ENCODE assay signal across 14 cellular contexts in the genomic region with DNA sequence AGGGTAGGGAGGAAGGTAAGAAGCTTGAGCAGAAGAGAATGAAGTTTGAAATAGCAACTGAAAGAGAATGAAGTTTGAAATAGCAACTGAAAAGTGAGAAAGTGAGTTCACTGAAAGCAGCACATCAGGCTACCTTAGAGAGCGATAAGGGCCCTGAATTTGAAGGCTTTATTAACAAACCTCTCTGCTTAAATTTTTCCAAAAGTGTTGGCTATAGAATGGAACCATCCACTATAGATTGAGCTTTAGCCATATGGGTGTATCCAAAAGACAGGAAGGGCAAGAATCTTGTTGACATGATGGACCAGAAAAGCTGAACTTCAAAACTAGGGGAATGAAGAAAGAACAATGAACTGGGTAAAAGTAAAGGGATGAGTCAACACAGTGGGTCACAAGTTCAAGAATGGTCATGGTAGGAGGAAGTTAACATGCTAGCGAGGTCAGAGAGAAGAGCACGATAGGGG.
A peak's percentile ranks its signal among the peaks of the same experiment; 100 is the strongest.
DNase-seq lines count a peak whose midpoint lies in the region; ATAC-seq and FAIRE-seq lines count a peak whose summit lies in the region.
"Had no signal": no experiment of that assay in that cellular context is flagged by ENCODE, and none has a peak within 500 bp of the region (broad histone marks: within the 10 kb centered on the region; RNA-seq: fewer than 3 reads in every experiment).

No MANE protein-coding gene starts in this region.

- peak; percentile 59 for FAIRE-seq in GM18507 (lab: Jason Lieb, UNC)

- ATAC-seq in GM21360 (IDR thresholded peaks at IDR 0.05; ENCODE audit: unreplicated experiment) = peak; percentile 87
- ATAC-seq in HG02938 (IDR thresholded peaks at IDR 0.05; ENCODE audit: unreplicated experiment) = peak; percentile 93
- ATAC-seq in HG03565 (IDR thresholded peaks at IDR 0.05; ENCODE audit: unreplicated experiment) = peak; percentile 85
- ATAC-seq: left ventricle myocardium superior had no signal

- no peak for DNase-seq in GM18507 (ENCODE audit: extremely low spot score, insufficient read length, low read depth)
- no peak for DNase-seq in T-helper 2 cell
- no peak for DNase-seq in AG08396 (ENCODE audit: low spot score)
- no peak for DNase-seq in CD1c-positive myeloid dendritic cell (ENCODE audit: extremely low spot score)
- no peak for DNase-seq in effector CD8-positive, alpha-beta T cell (lab: John Stamatoyannopoulos, UW)
- DNase-seq: activated CD4-positive, alpha-beta memory T cell treated with anti-CD3 and anti-CD28 coated beads, Interleukin-2, amount 10 ng/mL, durations not matched to agents 7 days and 5 days; activated gamma-delta T cell; GOT3; left ventricle myocardium superior; NCI-H2029; nucleus accumbens had no signal
